Comparison of ENCODE assay signal across 11 cellular contexts in the genomic region with DNA sequence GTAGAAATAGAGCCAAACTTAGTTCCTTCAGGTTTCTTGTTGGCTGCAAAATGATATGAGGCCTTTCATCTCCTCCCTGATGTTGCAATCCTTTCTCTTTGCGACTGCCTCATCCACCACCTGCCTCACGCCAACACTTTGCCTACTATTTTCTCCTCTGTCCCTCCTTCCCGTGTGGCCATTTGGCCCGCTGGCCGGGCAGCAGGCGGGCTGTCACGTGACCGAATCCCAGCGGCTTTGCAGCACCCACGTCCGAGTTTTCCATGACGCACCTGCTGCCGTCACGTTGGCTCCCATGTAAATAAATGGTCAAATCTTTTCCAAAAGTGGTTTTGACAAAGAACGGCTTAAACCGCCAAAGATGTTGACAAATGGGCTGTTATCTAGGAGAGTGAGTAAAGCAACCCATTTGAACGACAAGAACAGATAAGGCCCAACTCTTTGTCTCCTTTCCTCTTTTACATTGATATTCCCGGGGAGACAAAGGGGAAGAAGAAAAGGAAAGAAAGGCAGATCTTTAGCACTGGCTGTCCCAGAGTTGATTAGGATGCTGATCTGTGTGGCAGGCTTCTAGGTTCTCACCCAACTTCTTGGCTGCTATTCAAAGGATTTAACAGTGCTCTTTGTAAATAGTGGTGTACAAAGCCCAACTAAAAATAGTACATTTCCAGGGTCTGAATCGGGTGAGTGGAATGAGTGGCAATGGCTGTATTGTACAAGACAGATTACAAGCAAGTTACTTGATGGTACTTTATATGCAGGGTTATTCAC.
DNase-seq lines count a peak whose midpoint lies in the region; ATAC-seq, FAIRE-seq and TF ChIP-seq lines count a peak whose summit lies in the region.
"Had no signal": no experiment of that assay in that cellular context is flagged by ENCODE, and none has a peak within 500 bp of the region (broad histone marks: within the 10 kb centered on the region; RNA-seq: fewer than 3 reads in every experiment).

No MANE protein-coding gene starts in this region.

- H3K27me3 Mint-ChIP-seq in HFFc6 (ENCODE audit: insufficient read depth): peaks cover 6% of the 10 kb centered on the region
- peaks cover 0 to 5% of the 10 kb centered on the region in 2 donors for H3K27me3 Mint-ChIP-seq in T-cell

- POLR2A ChIA-PET in AG04450 (lab: Yijun Ruan, JAX): no interaction called here
- POLR2A ChIA-PET in T-cell (lab: Charles Lee): no interaction called here

- H3K4me1 Mint-ChIP-seq in HFFc6 (ENCODE audit: low read depth) (peaks cover 16% of the 10 kb centered on the region), T-cell (no peaks in the 10 kb centered on the region)

- H3K4me3 ChIP-seq in AG04450 (ENCODE audit: low read depth, low read length) (no peak overlapping the region), bronchial epithelial cell (ENCODE audit: low read depth, low read length) (peak overlapping the region; percentile 3)

- CTCF ChIA-PET in AG04450 (lab: Charles Lee): no interaction called here
- CTCF ChIA-PET in T-cell (lab: Charles Lee): no interaction called here

- H3K36me3 Mint-ChIP-seq in HFFc6 (ENCODE audit: low read depth) (no peaks in the 10 kb centered on the region; the same call in 1 of the 2 replicates), T-cell (no peaks in the 10 kb centered on the region)

- no peak for FAIRE-seq in bronchial epithelial cell (lab: Jason Lieb, UNC)
- FAIRE-seq in GM19239 (lab: Jason Lieb, UNC): no peak

- no peak for ATAC-seq in T-cell (replicated peaks in 1 of 4)
- ATAC-seq: activated CD4-positive, CD25-positive, alpha-beta regulatory T cell treated with anti-CD3 and anti-CD28 coated beads, Interleukin-2, amount 50 U/mL, for 24 hours had no signal

- no peak for TF ChIP-seq CTCF in AG04450 (IDR thresholded peaks at IDR 0.05; ENCODE audit: low read depth, low read length)
- no peak for TF ChIP-seq CTCF in bronchial epithelial cell (IDR thresholded peaks at IDR 0.05; ENCODE audit: insufficient read depth, low read length, severe bottlenecking)
- TF ChIP-seq CTCF in HFFc6 (IDR thresholded peaks at IDR 0.05): no peak

- H3K9me3 Mint-ChIP-seq in HFFc6 (no peaks in the 10 kb centered on the region), T-cell (no peaks in the 10 kb centered on the region)

- no peak overlapping the region for H3K4me3 Mint-ChIP-seq in HFFc6
- H3K4me3 Mint-ChIP-seq in T-cell: no peak overlapping the region
- H3K4me3 Mint-ChIP-seq: B cell had no signal

- H3K27ac ChIP-seq in AG04450 (ENCODE audit: low read depth, low read length): peak overlapping the region; percentile 42

- no peaks in the 10 kb centered on the region; the same call in 1 of the 2 replicates for H3K9me3 ChIP-seq in AG04450 (ENCODE audit: control insufficient read depth, insufficient read depth, low read length)

- no peaks in the 10 kb centered on the region for H3K27me3 ChIP-seq in AG04450 (ENCODE audit: control insufficient read depth, insufficient read depth, low read length)
- H3K27me3 ChIP-seq in bronchial epithelial cell (ENCODE audit: control insufficient read depth, insufficient read depth, low read length): no peaks in the 10 kb centered on the region

- no peaks in the 10 kb centered on the region for H3K36me3 ChIP-seq in bronchial epithelial cell (ENCODE audit: control insufficient read depth, insufficient read depth, low read length)

- DNase-seq in AG04450 (ENCODE audit: low read depth, low spot score) (peak; percentile 43), NCI-H146 treated with DMSO at 0.1 percent for 48 hours (lab: John Stamatoyannopoulos, UW; ENCODE audit: unreplicated experiment) (peak; percentile 5), bronchial epithelial cell (ENCODE audit: low read depth) (peak; percentile 34), medulla oblongata (ENCODE audit: extremely low spot score) (peak; percentile 72), HFFc6 (no peak), T-cell (no peak), GM19239 (ENCODE audit: insufficient read length, low spot score) (no peak), Kasumi-1 (lab: John Stamatoyannopoulos, UW) (no peak)
- DNase-seq: KBM-7 had no signal

- H3K27ac Mint-ChIP-seq in HFFc6 (no peak overlapping the region), T-cell (no peak overlapping the region)
- H3K27ac Mint-ChIP-seq: B cell had no signal

Comparison
In these comparisons a context has a peak if more than half of its experiments do, and no peak if none do; other contexts are left out.
1. DNase-seq: peak in AG04450 (single experiment), NCI-H146 treated with DMSO at 0.1 percent for 48 hours (single experiment), bronchial epithelial cell (single experiment) and medulla oblongata (single experiment); none in HFFc6 (single experiment), T-cell (0 of 34), GM19239 (single experiment) and Kasumi-1 (0 of 2).